ENCODE assay signal across 1 cellular context in genomic region chr3:107861904-107862303, GRCh38.
TF ChIP-seq lines count a peak whose summit lies in the region.

No MANE protein-coding gene starts in this region.

TF ChIP-seq in SK-N-SH, 30 proteins besides CTCF, POLR2A, EP300 and RAD21 (continued from another document):
- TF ChIP-seq ZBTB33 (IDR thresholded peaks at IDR 0.05; ENCODE audit: borderline replicate concordance, low read depth) (no peak), TAF1 (IDR thresholded peaks at IDR 0.05; ENCODE audit: borderline replicate concordance, low read depth, low read length) (no peak), RFX5 (IDR thresholded peaks at IDR 0.05; ENCODE audit: low read length) (no peak), USF2 (IDR thresholded peaks at IDR 0.05; ENCODE audit: borderline replicate concordance, low read depth, low read length) (no peak)
